Comparison of ENCODE assay signal across 15 cellular contexts in the genomic region with DNA sequence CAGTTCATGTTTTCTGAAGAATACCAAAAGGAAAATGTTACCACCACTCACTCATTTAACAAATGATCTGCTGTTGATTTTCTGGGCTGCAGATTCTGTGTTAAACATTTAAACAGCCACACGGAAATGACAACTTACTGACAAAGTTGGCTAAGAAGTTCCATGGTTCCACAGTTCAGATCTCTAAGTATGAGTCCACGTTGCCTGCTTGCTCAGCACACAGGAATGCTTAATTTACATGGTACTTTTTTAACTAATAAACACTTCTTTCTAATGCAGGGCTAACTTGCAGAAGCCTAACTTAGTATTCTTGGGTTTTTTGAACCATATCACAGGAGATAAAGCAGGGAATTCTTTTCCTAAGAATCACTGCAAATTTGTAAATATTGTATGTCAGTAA. TPM values are rescaled to one million over a fixed set of nuclear protein-coding genes. Genes with fewer than 3 reads are reported as not detected.
DNase-seq lines count a peak whose midpoint lies in the region; ATAC-seq and TF ChIP-seq lines count a peak whose summit lies in the region.
"Had no signal": no experiment of that assay in that cellular context is flagged by ENCODE, and none has a peak within 500 bp of the region (broad histone marks: within the 10 kb centered on the region; RNA-seq: fewer than 3 reads in every experiment).

No MANE protein-coding gene starts in this region.

- peaks cover 31% of the 10 kb centered on the region for H3K36me3 Mint-ChIP-seq in T-helper 1 cell treated with Interleukin-12 subunit alpha and Interleukin-12 subunit beta and Interleukin-4 antibody, amounts not matched to agents 30 μg/mL and 1 μg/mL, for 36 hours (ENCODE audit: low read depth)
- peaks cover 3% of the 10 kb centered on the region for H3K36me3 Mint-ChIP-seq in T-cell
- H3K36me3 Mint-ChIP-seq: naive B cell had no signal

- intact Hi-C loops in upper lobe of right lung (cut with DNase I) = no loop called here

- H3K27ac Mint-ChIP-seq in T-helper 1 cell treated with Interleukin-12 subunit alpha and Interleukin-12 subunit beta and Interleukin-4 antibody, amounts not matched to agents 30 μg/mL and 1 μg/mL, for 36 hours = peak overlapping the region; percentile 45
- H3K27ac Mint-ChIP-seq in T-cell = peak overlapping the region; percentile 49 to 98
- H3K27ac Mint-ChIP-seq: naive B cell had no signal

- peak overlapping the region; percentile 77 for H3K9ac ChIP-seq in skeletal muscle satellite cell (ENCODE audit: low read depth, low read length)

- no peak overlapping the region for H3K4me3 Mint-ChIP-seq in T-helper 1 cell treated with Interleukin-12 subunit alpha and Interleukin-12 subunit beta and Interleukin-4 antibody, amounts not matched to agents 30 μg/mL and 1 μg/mL, for 36 hours
- no peak overlapping the region for H3K4me3 Mint-ChIP-seq in T-cell
- H3K4me3 Mint-ChIP-seq: naive B cell had no signal

- peaks cover 12% of the 10 kb centered on the region for H3K9me3 Mint-ChIP-seq in T-helper 1 cell treated with Interleukin-12 subunit alpha and Interleukin-12 subunit beta and Interleukin-4 antibody, amounts not matched to agents 30 μg/mL and 1 μg/mL, for 36 hours
- H3K9me3 Mint-ChIP-seq in T-cell = peaks cover 0 to 4% (median 0%) of the 10 kb centered on the region in 3 donors

- DNase-seq in T-helper 1 cell = no peak
- DNase-seq in T-cell = no peak
- DNase-seq in fibroblast of gingiva (ENCODE audit: low read depth) = peak; percentile 63
- no peak for DNase-seq in stimulated activated CD4-positive, alpha-beta T cell treated with anti-CD3 and anti-CD28 coated beads, Interleukin-4, amount 100 ng/mL, for 24 hours
- no peak for DNase-seq in upper lobe of right lung
- no peak for DNase-seq in DMS 273 treated with DMSO at 0.1 percent for 48 hours (lab: John Stamatoyannopoulos, UW)
- DNase-seq: activated T-cell treated with anti-CD3 and anti-CD28 coated beads, Interleukin-2, amount 50 U/mL, for 1 hour; naive B cell; NCI-H1436 treated with DMSO at 0.1 percent for 48 hours; NCI-H526 treated with DMSO at 0.1 percent for 48 hours; tibial artery had no signal

- no peak for TF ChIP-seq CTCF in upper lobe of right lung (IDR thresholded peaks at IDR 0.05)

- no peaks in the 10 kb centered on the region for H3K27me3 ChIP-seq in skeletal muscle satellite cell (ENCODE audit: control insufficient read depth, insufficient read depth, low read length)
- H3K27me3 ChIP-seq in upper lobe of right lung = no peaks in the 10 kb centered on the region
- H3K27me3 ChIP-seq: tibial artery had no signal

- POLR2A ChIA-PET in T-cell (lab: Charles Lee) = no interaction called here

- H3K27ac ChIP-seq in upper lobe of right lung = no peak overlapping the region
- H3K27ac ChIP-seq: 22Rv1, tibial artery had no signal

- no peak for ATAC-seq in T-cell (replicated peaks in 1 of 4)
- no peak for ATAC-seq in upper lobe of right lung
- ATAC-seq: Right ventricle myocardium inferior had no signal

- H3K4me3 ChIP-seq in skeletal muscle satellite cell (ENCODE audit: low read length) (peak overlapping the region; percentile 30), upper lobe of right lung (no peak overlapping the region)
- H3K4me3 ChIP-seq: tibial artery had no signal

- CTCF ChIA-PET in T-cell (lab: Charles Lee) = no interaction called here

- peaks cover 51% of the 10 kb centered on the region for H3K4me1 Mint-ChIP-seq in T-helper 1 cell treated with Interleukin-12 subunit alpha and Interleukin-12 subunit beta and Interleukin-4 antibody, amounts not matched to agents 30 μg/mL and 1 μg/mL, for 36 hours (ENCODE audit: low read depth)
- H3K4me1 Mint-ChIP-seq in T-cell = peaks cover 45 to 55% (median 49%) of the 10 kb centered on the region in 3 donors
- H3K4me1 Mint-ChIP-seq: naive B cell had no signal

- peaks cover 25% of the 10 kb centered on the region for H3K27me3 Mint-ChIP-seq in T-helper 1 cell treated with Interleukin-12 subunit alpha and Interleukin-12 subunit beta and Interleukin-4 antibody, amounts not matched to agents 30 μg/mL and 1 μg/mL, for 36 hours (ENCODE audit: low read depth)
- no peaks in the 10 kb centered on the region for H3K27me3 Mint-ChIP-seq in T-cell

- H3K9me3 ChIP-seq in skeletal muscle satellite cell (replicated peaks; ENCODE audit: low read length) (no peaks in the 10 kb centered on the region), upper lobe of right lung (no peaks in the 10 kb centered on the region)
- H3K9me3 ChIP-seq: tibial artery had no signal

- H3K36me3 ChIP-seq in skeletal muscle satellite cell (ENCODE audit: insufficient read depth, low read length) (no peaks in the 10 kb centered on the region), upper lobe of right lung (no peaks in the 10 kb centered on the region)
- H3K36me3 ChIP-seq: tibial artery had no signal

- peak overlapping the region; percentile 75 for H3K4me2 ChIP-seq in skeletal muscle satellite cell (ENCODE audit: low read length)

- H3K4me1 ChIP-seq in skeletal muscle satellite cell (ENCODE audit: control insufficient read depth, insufficient read depth, low read length) (peaks cover 54% of the 10 kb centered on the region), upper lobe of right lung (peaks cover 16% of the 10 kb centered on the region)

RNA-seq across cellular contexts. Expression of a gene that starts 34.7 kb away (rescaled TPM):
- total RNA-seq in T-cell (10 to 100 TPM; 38.8 to 68.0 (median 54.7) TPM), upper lobe of right lung (5.3 TPM)
- 29.2 and 31.2 TPM in 2 replicates for total RNA-seq in skeletal muscle satellite cell (2012; rRNA removed)
